16 cellular contexts compared by ENCODE assay signal in the genomic region with DNA sequence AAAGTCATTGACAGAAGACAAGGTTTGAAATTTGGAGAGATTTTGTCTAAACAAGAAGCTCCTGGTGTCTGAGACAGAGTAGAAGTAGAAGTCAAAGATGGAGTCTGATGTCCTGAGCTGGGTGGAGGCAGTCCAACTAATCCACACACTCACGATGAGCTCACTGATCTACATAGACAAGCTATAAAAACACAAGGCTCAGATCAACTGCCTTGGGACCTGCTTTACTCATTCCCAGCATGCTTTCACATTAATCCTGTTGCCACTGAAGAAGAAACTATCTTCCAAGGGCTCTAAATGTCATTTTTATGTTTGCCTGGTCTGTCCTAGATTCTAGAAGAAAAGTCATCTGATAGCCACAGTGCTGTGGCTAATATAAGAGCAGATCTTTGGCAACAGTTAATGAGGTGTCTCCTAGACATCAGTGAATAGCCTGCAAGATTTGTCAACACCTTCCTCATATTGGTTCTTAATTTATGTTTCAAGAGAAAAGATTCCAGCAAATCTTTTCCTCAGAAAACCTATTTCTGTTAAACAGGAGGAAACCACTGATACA.
DNase-seq lines count a peak whose midpoint lies in the region; ATAC-seq and TF ChIP-seq lines count a peak whose summit lies in the region.
"Had no signal": no experiment of that assay in that cellular context is flagged by ENCODE, and none has a peak within 500 bp of the region (broad histone marks: within the 10 kb centered on the region; RNA-seq: fewer than 3 reads in every experiment).

No MANE protein-coding gene starts in this region.

- H3K4me3 ChIP-seq in mesenchymal stem cell (ENCODE audit: insufficient read depth in 1 of 2, low read depth in 1 of 2, low read length in 2 of 2): no peak overlapping the region
- H3K4me3 ChIP-seq: colonic mucosa, GM23338 had no signal

- H2BK15ac ChIP-seq in mesenchymal stem cell (ENCODE audit: low read depth, poor library complexity, severe bottlenecking): no peak overlapping the region

- CTCF ChIA-PET in HEK293T (lab: Yijun Ruan, JAX): no interaction called here

- H2BK12ac ChIP-seq in mesenchymal stem cell (ENCODE audit: low read length in 2 of 2): no peak overlapping the region

- no peak overlapping the region for H3K14ac ChIP-seq in mesenchymal stem cell (ENCODE audit: low read length in 2 of 2)

- H3K79me1 ChIP-seq in mesenchymal stem cell (replicated peaks; ENCODE audit: low read length, poor library complexity, severe bottlenecking): no peaks in the 10 kb centered on the region

- H4K8ac ChIP-seq in mesenchymal stem cell (ENCODE audit: low read length): no peak overlapping the region

- no peak overlapping the region for H3K4me2 ChIP-seq in mesenchymal stem cell (ENCODE audit: low read length, poor library complexity, severe bottlenecking)
- H3K4me2 ChIP-seq: GM23338 had no signal

- no peaks in the 10 kb centered on the region for H3K4me1 ChIP-seq in mesenchymal stem cell (ENCODE audit: control insufficient read depth, insufficient read depth, low read depth, low read length)
- H3K4me1 ChIP-seq: colonic mucosa had no signal

- no peaks in the 10 kb centered on the region for H3K9me3 ChIP-seq in mesenchymal stem cell (ENCODE audit: control insufficient read depth, low read length)
- H3K9me3 ChIP-seq: colonic mucosa had no signal

- 36% methylated on average over 1 of the region's 1 CpG for WGBS in mesenchymal stem cell

- ATAC-seq in GM19395 (IDR thresholded peaks at IDR 0.05; ENCODE audit: unreplicated experiment): no peak
- ATAC-seq: activated T-helper 17 cell treated with anti-CD3 and anti-CD28 coated beads, Interleukin-2, amount 50 U/mL, for 72 hours; GM23338 had no signal

- no peaks in the 10 kb centered on the region for H3K36me3 ChIP-seq in mesenchymal stem cell (ENCODE audit: control insufficient read depth in 1 of 2, insufficient read depth in 2 of 2, low read depth in 1 of 2, low read length in 2 of 2)
- H3K36me3 ChIP-seq: colonic mucosa had no signal

- no peak overlapping the region for H3K4ac ChIP-seq in mesenchymal stem cell (ENCODE audit: low read depth in 1 of 2, low read length in 2 of 2)

- no peak overlapping the region for H4K91ac ChIP-seq in mesenchymal stem cell (ENCODE audit: low read length)

- no peak overlapping the region for H2BK120ac ChIP-seq in mesenchymal stem cell (ENCODE audit: low read depth, low read length)

- DNase-seq in AG08395 (ENCODE audit: low spot score) (peak; percentile 85), HS-5 (ENCODE audit: low read depth) (peak; percentile 39), dedifferentiated amniotic fluid mesenchymal stem cell (ENCODE audit: extremely low spot score) (peak; percentile 55), mesenchymal stem cell (peak; percentile 27), HEK293T (ENCODE audit: extremely low spot score) (no peak), cerebellum (ENCODE audit: low spot score) (no peak)
- no peak for DNase-seq in stimulated activated naive CD4-positive, alpha-beta T cell treated with Interleukin-2 at 50 U/mL for 16 hours (lab: John Stamatoyannopoulos, UW)
- DNase-seq: activated B cell treated with CpG ODN at 0.5 μM for 24 hours, anterior cingulate cortex, colonic mucosa, hippocampal formation, NCI-H2081, NCI-H748 treated with DMSO at 0.1 percent for 48 hours had no signal

- peak overlapping the region; percentile 66 for H3K9ac ChIP-seq in mesenchymal stem cell (ENCODE audit: low read length)

- H3K27me3 ChIP-seq in mesenchymal stem cell (ENCODE audit: control insufficient read depth in 1 of 2, insufficient read depth in 1 of 2, low read length in 2 of 2): no peaks in the 10 kb centered on the region
- H3K27me3 ChIP-seq: colonic mucosa had no signal

- no peak overlapping the region for H2BK5ac ChIP-seq in mesenchymal stem cell (ENCODE audit: low read depth, low read length, poor library complexity, severe bottlenecking)

- no peak overlapping the region for H3K27ac ChIP-seq in mesenchymal stem cell (ENCODE audit: low read length, poor library complexity, severe bottlenecking)
- H3K27ac ChIP-seq: colonic mucosa had no signal

- POLR2A ChIA-PET in HEK293T (lab: Yijun Ruan, JAX): no interaction called here

- H2AFZ ChIP-seq in mesenchymal stem cell (ENCODE audit: low read depth, low read length): no peak overlapping the region

- H2AK5ac ChIP-seq in mesenchymal stem cell (ENCODE audit: low read length, severe bottlenecking): no peak overlapping the region

- no peak overlapping the region for H3K18ac ChIP-seq in mesenchymal stem cell (ENCODE audit: low read depth in 1 of 2, low read length in 2 of 2)

- no peak overlapping the region for H3K23ac ChIP-seq in mesenchymal stem cell (ENCODE audit: low read length in 2 of 2)

TF ChIP-seq in HEK293T, 16 proteins besides CTCF, POLR2A, EP300 and RAD21:
- no peak for TF ChIP-seq FOXK2 (IDR thresholded peaks at IDR 0.05)
- no peak for TF ChIP-seq BHLHE40 (IDR thresholded peaks at IDR 0.05; ENCODE audit: borderline replicate concordance)
- no peak for TF ChIP-seq SUZ12 (IDR thresholded peaks at IDR 0.05)
- no peak for TF ChIP-seq CTBP1 (IDR thresholded peaks at IDR 0.05; ENCODE audit: borderline replicate concordance)
- no peak for TF ChIP-seq LEF1 (IDR thresholded peaks at IDR 0.05; ENCODE audit: borderline replicate concordance)
- TF ChIP-seq, protein P1, sequence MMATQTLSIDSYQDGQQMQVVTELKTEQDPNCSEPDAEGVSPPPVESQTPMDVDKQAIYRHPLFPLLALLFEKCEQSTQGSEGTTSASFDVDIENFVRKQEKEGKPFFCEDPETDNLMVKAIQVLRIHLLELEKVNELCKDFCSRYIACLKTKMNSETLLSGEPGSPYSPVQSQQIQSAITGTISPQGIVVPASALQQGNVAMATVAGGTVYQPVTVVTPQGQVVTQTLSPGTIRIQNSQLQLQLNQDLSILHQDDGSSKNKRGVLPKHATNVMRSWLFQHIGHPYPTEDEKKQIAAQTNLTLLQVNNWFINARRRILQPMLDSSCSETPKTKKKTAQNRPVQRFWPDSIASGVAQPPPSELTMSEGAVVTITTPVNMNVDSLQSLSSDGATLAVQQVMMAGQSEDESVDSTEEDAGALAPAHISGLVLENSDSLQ (IDR thresholded peaks at IDR 0.05): no peak
- no peak for TF ChIP-seq TARDBP (IDR thresholded peaks at IDR 0.05)
- no peak for TF ChIP-seq ARNT (IDR thresholded peaks at IDR 0.05)
- no peak for TF ChIP-seq ELF4 (IDR thresholded peaks at IDR 0.05)
- no peak for TF ChIP-seq FOXA1 (IDR thresholded peaks at IDR 0.05)
- TF ChIP-seq SP1 (IDR thresholded peaks at IDR 0.05): no peak
- TF ChIP-seq FOXM1 (IDR thresholded peaks at IDR 0.05; ENCODE audit: borderline replicate concordance): no peak
- no peak for TF ChIP-seq L3MBTL2 (conservative IDR thresholded peaks at IDR 0.05)
- TF ChIP-seq HDGF (IDR thresholded peaks at IDR 0.05; ENCODE audit: borderline replicate concordance): no peak
- no peak for TF ChIP-seq ZNF384 (IDR thresholded peaks at IDR 0.05)
- TF ChIP-seq NFRKB (IDR thresholded peaks at IDR 0.05): no peak

Comparison
In these comparisons a context has a peak if more than half of its experiments do, and no peak if none do; other contexts are left out.
1. DNase-seq: peak in AG08395 (single experiment), HS-5 (single experiment), dedifferentiated amniotic fluid mesenchymal stem cell (single experiment) and mesenchymal stem cell (single experiment); none in stimulated activated naive CD4-positive, alpha-beta T cell treated with Interleukin-2 at 50 U/mL for 16 hours (single experiment), HEK293T (single experiment) and cerebellum (single experiment).